ENCODE assay signal across 23 cellular contexts in the genomic region with DNA sequence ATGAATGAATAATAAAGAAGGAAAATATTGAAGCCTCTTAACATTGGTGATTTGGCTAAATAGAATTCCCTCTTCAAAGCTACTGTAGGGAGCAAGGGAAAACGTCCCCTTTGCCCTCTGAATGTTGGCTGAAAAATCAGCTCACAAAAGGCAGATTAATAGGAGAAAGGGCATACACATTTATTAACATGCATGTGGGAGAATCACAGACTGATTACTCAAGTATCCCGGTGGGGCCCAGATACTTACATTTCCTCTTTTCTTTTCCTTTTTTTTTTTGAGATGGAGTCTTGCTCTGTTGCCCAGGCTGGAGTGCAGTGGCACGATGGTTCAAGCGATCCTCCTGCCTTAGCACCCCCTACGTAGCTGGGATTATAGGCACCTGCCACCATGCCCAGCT.
DNase-seq lines count a peak whose midpoint lies in the region; ATAC-seq and TF ChIP-seq lines count a peak whose summit lies in the region.
"Had no signal": no experiment of that assay in that cellular context is flagged by ENCODE, and none has a peak within 500 bp of the region (broad histone marks: within the 10 kb centered on the region; RNA-seq: fewer than 3 reads in every experiment).

No MANE protein-coding gene starts in this region.

- no peak for DNase-seq in CD4-positive, alpha-beta T cell
- no peak for DNase-seq in WTC11 (ENCODE audit: low spot score)
- no peak for DNase-seq in memory B cell (ENCODE audit: low spot score in 2 of 2)
- DNase-seq in D341Med (ENCODE audit: low spot score), result no peak
- DNase-seq in GM13977 (ENCODE audit: low spot score), result no peak
- DNase-seq: activated CD4-positive, alpha-beta T cell treated with anti-CD3 and anti-CD28 coated beads, Interleukin-2, amount 50 U/mL, for 48 hours; activated T-cell treated with anti-CD3 and anti-CD28 coated beads, Interleukin-2, amount 50 U/mL, for 24 hours; body of pancreas; head of caudate nucleus; NCI-H748 treated with DMSO at 0.1 percent for 48 hours; PC-3; SJCRH30; stimulated activated CD4-positive, alpha-beta T cell treated with anti-CD3 and anti-CD28 coated beads, Interleukin-1b, Interleukin-23, amount 100 ng/mL, for 48 hours; stimulated activated naive CD4-positive, alpha-beta T cell treated with Interleukin-2 at 50 U/mL for 16 hours; transverse colon; WERI-Rb-1 had no signal

- no peaks in the 10 kb centered on the region for H4K20me1 ChIP-seq in BLaER1

- peak overlapping the region; percentile 88 for H3K4me2 ChIP-seq in BLaER1

- H3K36me3 ChIP-seq in BLaER1, result peaks cover 26% of the 10 kb centered on the region
- H3K36me3 ChIP-seq: SJCRH30, transverse colon had no signal

- H3K27ac ChIP-seq in BLaER1, result no peak overlapping the region
- no peak overlapping the region for H3K27ac ChIP-seq in CD4-positive, alpha-beta T cell (ENCODE audit: low read depth, low read length)
- H3K27ac ChIP-seq: SJCRH30, WERI-Rb-1 had no signal

- H3K36me3 Mint-ChIP-seq in CD4-positive, alpha-beta T cell (ENCODE audit: low read depth), result peaks cover 44% of the 10 kb centered on the region
- peaks cover 36% of the 10 kb centered on the region for H3K36me3 Mint-ChIP-seq in WTC11
- H3K36me3 Mint-ChIP-seq in memory B cell, result peaks cover 16% of the 10 kb centered on the region

- H3K4me1 ChIP-seq in BLaER1, result peaks cover 75% of the 10 kb centered on the region
- H3K4me1 ChIP-seq: SJCRH30 had no signal

- intact Hi-C loops in CD4-positive, alpha-beta T cell (cut with DNase I, micrococcal nuclease), result no loop called here

- in situ Hi-C loops in GM13977 (cut with MboI; ENCODE audit: low pct_unique_long_range_greater_than_20kb, low sequenced_read_pairs, unreplicated experiment), result no loop called here

- POLR2A ChIA-PET in CD4-positive, alpha-beta T cell (lab: Charles Lee), result interaction anchor here (0.6 kb wide), 1 partner anchor 61 kb away, joined by 4 read pairs; no protein-coding TSS in a partner anchor
- POLR2A ChIA-PET in WTC11 (lab: Charles Lee), result interaction anchor here (0.7 kb wide), 1 partner anchor 58 kb away, joined by 3 read pairs; no protein-coding TSS in a partner anchor

- H3K4me3 ChIP-seq in BLaER1, result no peak overlapping the region
- H3K4me3 ChIP-seq: body of pancreas, SJCRH30, transverse colon had no signal

- no peak overlapping the region for H3K9ac ChIP-seq in BLaER1

- no peaks in the 10 kb centered on the region for H3K9me3 ChIP-seq in BLaER1
- no peaks in the 10 kb centered on the region for H3K9me3 ChIP-seq in CD4-positive, alpha-beta T cell (ENCODE audit: control insufficient read depth, low read length)
- H3K9me3 ChIP-seq: body of pancreas, SJCRH30, transverse colon had no signal

- H3K4me1 Mint-ChIP-seq in CD4-positive, alpha-beta T cell (ENCODE audit: low read depth), result peaks cover 85% of the 10 kb centered on the region
- peaks cover 80% of the 10 kb centered on the region for H3K4me1 Mint-ChIP-seq in WTC11
- H3K4me1 Mint-ChIP-seq in memory B cell, result peaks cover 58% of the 10 kb centered on the region

- no peaks in the 10 kb centered on the region for H3K27me3 ChIP-seq in BLaER1
- H3K27me3 ChIP-seq in CD4-positive, alpha-beta T cell (ENCODE audit: control insufficient read depth, insufficient read depth, low read length), result no peaks in the 10 kb centered on the region
- H3K27me3 ChIP-seq: body of pancreas, SJCRH30, transverse colon had no signal

- no peak for TF ChIP-seq CTCF in CD4-positive, alpha-beta T cell (IDR thresholded peaks at IDR 0.05)
- TF ChIP-seq CTCF in WTC11 (IDR thresholded peaks at IDR 0.05) (no peak), GM13977 (IDR thresholded peaks at IDR 0.05; ENCODE audit: extremely low read depth, insufficient read depth, missing control alignments) (no peak)

- peak overlapping the region; percentile 90 for H3K27ac Mint-ChIP-seq in CD4-positive, alpha-beta T cell
- H3K27ac Mint-ChIP-seq in WTC11 (peak overlapping the region; percentile 87), memory B cell (peak overlapping the region; percentile 69)
- H3K27ac Mint-ChIP-seq: progenitor cell of endocrine pancreas had no signal

- CTCF ChIA-PET in CD4-positive, alpha-beta T cell (lab: Charles Lee), result no interaction called here
- CTCF ChIA-PET in WTC11 (lab: Charles Lee), result interaction anchor here (0.7 kb wide), 1 partner anchor 25 kb away, joined by 3 read pairs; no protein-coding TSS in a partner anchor

- no peaks in the 10 kb centered on the region for H3K9me3 Mint-ChIP-seq in CD4-positive, alpha-beta T cell
- H3K9me3 Mint-ChIP-seq in WTC11 (no peaks in the 10 kb centered on the region), memory B cell (no peaks in the 10 kb centered on the region)
- H3K9me3 Mint-ChIP-seq: activated T-cell treated with anti-CD3 and anti-CD28 coated beads, Interleukin-2, amount 50 U/mL, for 24 hours; neural crest cell; T-helper 1 cell treated with Interleukin-12 subunit alpha and Interleukin-12 subunit beta and Interleukin-4 antibody, amounts not matched to agents 30 μg/mL and 1 μg/mL, for 36 hours had no signal

- peak overlapping the region; percentile 34 for H3K4me3 Mint-ChIP-seq in CD4-positive, alpha-beta T cell
- no peak overlapping the region for H3K4me3 Mint-ChIP-seq in WTC11
- H3K4me3 Mint-ChIP-seq in memory B cell, result no peak overlapping the region
- H3K4me3 Mint-ChIP-seq: activated T-cell treated with anti-CD3 and anti-CD28 coated beads, Interleukin-2, amount 50 U/mL, for 24 hours; neural crest cell had no signal

- H3K27me3 Mint-ChIP-seq in CD4-positive, alpha-beta T cell, result no peaks in the 10 kb centered on the region
- H3K27me3 Mint-ChIP-seq in WTC11 (ENCODE audit: low read depth), result no peaks in the 10 kb centered on the region
- H3K27me3 Mint-ChIP-seq in memory B cell, result no peaks in the 10 kb centered on the region
- H3K27me3 Mint-ChIP-seq: activated naive CD8-positive, alpha-beta T cell; activated T-cell treated with anti-CD3 and anti-CD28 coated beads, Interleukin-2, amount 50 U/mL, for 24 hours had no signal

- ATAC-seq in CD4-positive, alpha-beta T cell (ENCODE audit: poor library complexity), result no peak
- no peak for ATAC-seq in WTC11
- ATAC-seq in memory B cell (ENCODE audit: low read depth), result no peak
- ATAC-seq in HG02970 (IDR thresholded peaks at IDR 0.05; ENCODE audit: low FRiP score, unreplicated experiment), result no peak
- ATAC-seq in HG03159 (IDR thresholded peaks at IDR 0.05; ENCODE audit: unreplicated experiment), result no peak
- ATAC-seq: body of pancreas, PC-3 had no signal

TF ChIP-seq in WTC11, 78 proteins besides CTCF, POLR2A, EP300 and RAD21:
- TF ChIP-seq, protein P1, sequence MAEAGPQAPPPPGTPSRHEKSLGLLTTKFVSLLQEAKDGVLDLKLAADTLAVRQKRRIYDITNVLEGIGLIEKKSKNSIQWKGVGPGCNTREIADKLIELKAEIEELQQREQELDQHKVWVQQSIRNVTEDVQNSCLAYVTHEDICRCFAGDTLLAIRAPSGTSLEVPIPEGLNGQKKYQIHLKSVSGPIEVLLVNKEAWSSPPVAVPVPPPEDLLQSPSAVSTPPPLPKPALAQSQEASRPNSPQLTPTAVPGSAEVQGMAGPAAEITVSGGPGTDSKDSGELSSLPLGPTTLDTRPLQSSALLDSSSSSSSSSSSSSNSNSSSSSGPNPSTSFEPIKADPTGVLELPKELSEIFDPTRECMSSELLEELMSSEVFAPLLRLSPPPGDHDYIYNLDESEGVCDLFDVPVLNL (CRISPR knock-in tag; IDR thresholded peaks at IDR 0.05; ENCODE audit: borderline replicate concordance, low read depth), result no peak
- TF ChIP-seq, protein P2, sequence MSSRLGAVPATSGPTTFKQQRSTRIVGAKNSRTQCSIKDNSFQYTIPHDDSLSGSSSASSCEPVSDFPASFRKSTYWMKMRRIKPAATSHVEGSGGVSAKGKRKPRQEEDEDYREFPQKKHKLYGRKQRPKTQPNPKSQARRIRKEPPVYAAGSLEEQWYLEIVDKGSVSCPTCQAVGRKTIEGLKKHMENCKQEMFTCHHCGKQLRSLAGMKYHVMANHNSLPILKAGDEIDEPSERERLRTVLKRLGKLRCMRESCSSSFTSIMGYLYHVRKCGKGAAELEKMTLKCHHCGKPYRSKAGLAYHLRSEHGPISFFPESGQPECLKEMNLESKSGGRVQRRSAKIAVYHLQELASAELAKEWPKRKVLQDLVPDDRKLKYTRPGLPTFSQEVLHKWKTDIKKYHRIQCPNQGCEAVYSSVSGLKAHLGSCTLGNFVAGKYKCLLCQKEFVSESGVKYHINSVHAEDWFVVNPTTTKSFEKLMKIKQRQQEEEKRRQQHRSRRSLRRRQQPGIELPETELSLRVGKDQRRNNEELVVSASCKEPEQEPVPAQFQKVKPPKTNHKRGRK (CRISPR knock-in tag; IDR thresholded peaks at IDR 0.05; ENCODE audit: borderline replicate concordance), result no peak
- peak; percentile 87; the same call in 1 of the 2 replicates for TF ChIP-seq ZNF121 (CRISPR knock-in tag; IDR thresholded peaks at IDR 0.05)
